In genomic region chr6:14100098-14100497, GRCh38 we compare ENCODE assay signal across 28 cellular contexts. TPM values are rescaled to one million over a fixed set of nuclear protein-coding genes. Genes with fewer than 3 reads are reported as not detected.
DNase-seq lines count a peak whose midpoint lies in the region; ATAC-seq and TF ChIP-seq lines count a peak whose summit lies in the region.
"Had no signal": no experiment of that assay in that cellular context is flagged by ENCODE, and none has a peak within 500 bp of the region (broad histone marks: within the 10 kb centered on the region; RNA-seq: fewer than 3 reads in every experiment).

No MANE protein-coding gene starts in this region.

- no peak overlapping the region for H3K27ac ChIP-seq in BLaER1
- no peak overlapping the region for H3K27ac ChIP-seq in left lung
- no peak overlapping the region for H3K27ac ChIP-seq in endodermal cell (ENCODE audit: low read depth, low read length)
- H3K27ac ChIP-seq: ascending aorta, GM23248, pancreas, tibial nerve had no signal

- intact Hi-C loops in left lung (cut with DNase I), result no loop called here

- peak; percentile 50 for ATAC-seq in left lung
- no peak for ATAC-seq in natural killer cell treated with Interleukin-12 subunit alpha and Interleukin-12 subunit beta and Interleukin-15 and Interleukin-18, amount 100 ng/mL, for 72 hours
- ATAC-seq: activated naive CD4-positive, alpha-beta T cell treated with anti-CD3 and anti-CD28 coated beads, Interleukin-2, amount 50 U/mL, for 72 hours; left ventricle myocardium superior; Panc1; right cardiac atrium; stimulated activated naive CD8-positive, alpha-beta T cell treated with anti-CD3 and anti-CD28 coated beads, Interleukin-15, Interleukin-2, amounts not matched to agents 100 U/mL and 50 U/mL, for 24 hours had no signal

- 92 to 98% methylated on average over 3 of the region's 3 CpGs for WGBS in endodermal cell (ENCODE audit: insufficient coverage in 1 of 2, insufficient read length in 1 of 2), 2 experiments

- H3K9ac ChIP-seq in BLaER1, result no peak overlapping the region
- no peak overlapping the region for H3K9ac ChIP-seq in endodermal cell (ENCODE audit: extremely low read depth, low read length, poor library complexity, severe bottlenecking)
- H3K9ac ChIP-seq: GM23248 had no signal

- peak; percentile 85 for DNase-seq in NCI-H510A treated with DMSO at 0.1 percent for 48 hours (lab: John Stamatoyannopoulos, UW)
- no peak for DNase-seq in left lung
- DNase-seq in endodermal cell, result no peak
- no peak for DNase-seq in immature natural killer cell
- no peak for DNase-seq in activated T-cell treated with anti-CD3 and anti-CD28 coated beads, Interleukin-2, amount 50 U/mL, for 24 hours
- DNase-seq in natural killer cell treated with Interleukin-12 subunit alpha and Interleukin-12 subunit beta and Interleukin-15 and Interleukin-18, amount 100 ng/mL, for 72 hours (ENCODE audit: low spot score), result no peak
- DNase-seq: activated CD4-positive, alpha-beta T cell treated with anti-CD3 and anti-CD28 coated beads, Interleukin-2, amount 50 U/mL, for 4 hours; activated CD4-positive, CD25-positive, alpha-beta regulatory T cell; CD4-positive, alpha-beta memory T cell; central memory CD4-positive, alpha-beta T cell; GDM1; GM23248; HFFc6; hypothalamus; IMR-90; left ventricle myocardium superior; NCI-H1436; pancreas; right cardiac atrium; stimulated activated CD4-positive, alpha-beta T cell treated with anti-CD3 and anti-CD28 coated beads, Interleukin-4, amount 100 ng/mL, for 4 hours; stimulated activated naive CD8-positive, alpha-beta T cell treated with anti-CD3 and anti-CD28 coated beads, Interleukin-15, Interleukin-2, amounts not matched to agents 100 U/mL and 50 U/mL, for 24 hours; T-helper 2 cell had no signal

- no peaks in the 10 kb centered on the region for H3K9me3 ChIP-seq in BLaER1
- H3K9me3 ChIP-seq in left lung, result no peaks in the 10 kb centered on the region
- no peaks in the 10 kb centered on the region for H3K9me3 ChIP-seq in endodermal cell (ENCODE audit: control insufficient read depth, low read length)
- H3K9me3 ChIP-seq: ascending aorta, pancreas, tibial nerve had no signal

- H3K27me3 Mint-ChIP-seq in IgD-negative memory B cell (no peaks in the 10 kb centered on the region), endodermal cell (ENCODE audit: insufficient read depth) (peaks cover 27% of the 10 kb centered on the region), immature natural killer cell (ENCODE audit: low read depth in 3 of 3) (peaks cover 4 to 14% (median 7%) of the 10 kb centered on the region in 3 donors)
- peaks cover 14% of the 10 kb centered on the region for H3K27me3 Mint-ChIP-seq in activated T-cell treated with anti-CD3 and anti-CD28 coated beads, Interleukin-2, amount 50 U/mL, for 24 hours
- H3K27me3 Mint-ChIP-seq in natural killer cell treated with Interleukin-12 subunit alpha and Interleukin-12 subunit beta and Interleukin-15 and Interleukin-18, amount 100 ng/mL, for 72 hours, result peaks cover 5 to 15% of the 10 kb centered on the region in 2 donors

- H3K9me3 Mint-ChIP-seq in IgD-negative memory B cell (no peaks in the 10 kb centered on the region), endodermal cell (no peaks in the 10 kb centered on the region), immature natural killer cell (no peaks in the 10 kb centered on the region)
- no peaks in the 10 kb centered on the region for H3K9me3 Mint-ChIP-seq in activated T-cell treated with anti-CD3 and anti-CD28 coated beads, Interleukin-2, amount 50 U/mL, for 24 hours
- H3K9me3 Mint-ChIP-seq in natural killer cell treated with Interleukin-12 subunit alpha and Interleukin-12 subunit beta and Interleukin-15 and Interleukin-18, amount 100 ng/mL, for 72 hours, result no peaks in the 10 kb centered on the region
- H3K9me3 Mint-ChIP-seq: activated naive CD4-positive, alpha-beta T cell treated with anti-CD3 and anti-CD28 coated beads, Interleukin-2, amount 50 U/mL, for 72 hours; HFFc6 had no signal

- H3K4me1 ChIP-seq in BLaER1, result peaks cover 21% of the 10 kb centered on the region
- H3K4me1 ChIP-seq in left lung, result peaks cover 0 to 5% of the 10 kb centered on the region in 2 donors
- H3K4me1 ChIP-seq in endodermal cell (ENCODE audit: control insufficient read depth, insufficient read depth, low read length), result peaks cover 6% of the 10 kb centered on the region
- H3K4me1 ChIP-seq: ascending aorta, pancreas had no signal

- H4K20me1 ChIP-seq in BLaER1, result no peaks in the 10 kb centered on the region

- peak overlapping the region in 1 of 4 donors; percentile 19 for H3K4me3 Mint-ChIP-seq in IgD-negative memory B cell
- H3K4me3 Mint-ChIP-seq in endodermal cell, result no peak overlapping the region
- H3K4me3 Mint-ChIP-seq in immature natural killer cell, result no peak overlapping the region
- no peak overlapping the region for H3K4me3 Mint-ChIP-seq in activated T-cell treated with anti-CD3 and anti-CD28 coated beads, Interleukin-2, amount 50 U/mL, for 24 hours
- H3K4me3 Mint-ChIP-seq in natural killer cell treated with Interleukin-12 subunit alpha and Interleukin-12 subunit beta and Interleukin-15 and Interleukin-18, amount 100 ng/mL, for 72 hours, result no peak overlapping the region
- H3K4me3 Mint-ChIP-seq: HFFc6 had no signal

- peak overlapping the region; percentile 15; the same call in 1 of the 2 replicates for H3K4me2 ChIP-seq in BLaER1

- H3K27ac Mint-ChIP-seq in IgD-negative memory B cell (peak overlapping the region in 2 of 3 donors; percentile 26 to 89), endodermal cell (no peak overlapping the region), immature natural killer cell (no peak overlapping the region)
- H3K27ac Mint-ChIP-seq in activated T-cell treated with anti-CD3 and anti-CD28 coated beads, Interleukin-2, amount 50 U/mL, for 24 hours, result no peak overlapping the region
- H3K27ac Mint-ChIP-seq in natural killer cell treated with Interleukin-12 subunit alpha and Interleukin-12 subunit beta and Interleukin-15 and Interleukin-18, amount 100 ng/mL, for 72 hours, result peak overlapping the region in 1 of 2 donors; percentile 3
- H3K27ac Mint-ChIP-seq: activated naive CD4-positive, alpha-beta T cell treated with anti-CD3 and anti-CD28 coated beads, Interleukin-2, amount 50 U/mL, for 72 hours; HFFc6 had no signal

- H3K27me3 ChIP-seq in BLaER1 (no peaks in the 10 kb centered on the region), left lung (no peaks in the 10 kb centered on the region), endodermal cell (ENCODE audit: control insufficient read depth, insufficient read depth, low read length, poor library complexity, severe bottlenecking) (no peaks in the 10 kb centered on the region)
- H3K27me3 ChIP-seq: ascending aorta, pancreas, tibial nerve had no signal

- TF ChIP-seq CTCF in left lung (IDR thresholded peaks at IDR 0.05) (no peak), endodermal cell (conservative IDR thresholded peaks at IDR 0.05) (no peak)

- H3K36me3 Mint-ChIP-seq in IgD-negative memory B cell (no peaks in the 10 kb centered on the region), endodermal cell (ENCODE audit: low read depth) (no peaks in the 10 kb centered on the region), immature natural killer cell (no peaks in the 10 kb centered on the region)
- H3K36me3 Mint-ChIP-seq in activated T-cell treated with anti-CD3 and anti-CD28 coated beads, Interleukin-2, amount 50 U/mL, for 24 hours (ENCODE audit: low read depth), result no peaks in the 10 kb centered on the region
- H3K36me3 Mint-ChIP-seq in natural killer cell treated with Interleukin-12 subunit alpha and Interleukin-12 subunit beta and Interleukin-15 and Interleukin-18, amount 100 ng/mL, for 72 hours, result no peaks in the 10 kb centered on the region
- H3K36me3 Mint-ChIP-seq: activated naive CD4-positive, alpha-beta T cell treated with anti-CD3 and anti-CD28 coated beads, Interleukin-2, amount 50 U/mL, for 72 hours; CD4-positive, alpha-beta memory T cell had no signal

- H3K4me1 Mint-ChIP-seq in IgD-negative memory B cell (peaks cover 29 to 31% (median 31%) of the 10 kb centered on the region in 3 donors), endodermal cell (peaks cover 3% of the 10 kb centered on the region), immature natural killer cell (no peaks in the 10 kb centered on the region)
- peaks cover 15% of the 10 kb centered on the region for H3K4me1 Mint-ChIP-seq in activated T-cell treated with anti-CD3 and anti-CD28 coated beads, Interleukin-2, amount 50 U/mL, for 24 hours (ENCODE audit: low read depth)
- H3K4me1 Mint-ChIP-seq in natural killer cell treated with Interleukin-12 subunit alpha and Interleukin-12 subunit beta and Interleukin-15 and Interleukin-18, amount 100 ng/mL, for 72 hours (ENCODE audit: low read depth in 2 of 2), result peaks cover 14 to 21% of the 10 kb centered on the region in 2 donors

- no peak overlapping the region for H3K4me3 ChIP-seq in BLaER1
- H3K4me3 ChIP-seq in left lung, result no peak overlapping the region
- H3K4me3 ChIP-seq in endodermal cell (ENCODE audit: low read length), result no peak overlapping the region
- H3K4me3 ChIP-seq: ascending aorta, GM23248, pancreas, tibial nerve had no signal

- H3K36me3 ChIP-seq in BLaER1 (no peaks in the 10 kb centered on the region), left lung (no peaks in the 10 kb centered on the region), endodermal cell (ENCODE audit: control insufficient read depth, insufficient read depth, low read length) (no peaks in the 10 kb centered on the region)
- H3K36me3 ChIP-seq: ascending aorta, pancreas, tibial nerve had no signal

RNA-seq across cellular contexts. Expression of gene CD83, which starts 17.5 kb away (rescaled TPM):
- polyA plus RNA-seq in IgD-negative memory B cell (43.8 TPM), immature natural killer cell (10 to 100 TPM in 1 of 3 donors, 1 to 10 TPM in 2; 3.3 to 11.8 (median 5.0) TPM)
- total RNA-seq in left lung (10 to 100 TPM; 14.2 to 22.1 TPM), endodermal cell (1 to 10 TPM; 2.8 to 7.0 TPM)
- polyA plus RNA-seq in endodermal cell (2013, experiment 1 of 2), result 7.9 TPM
- 7.2 TPM for polyA plus RNA-seq in endodermal cell (2013, experiment 2 of 2)
- 100 to 1,000 TPM in 1 of 2 donors, 10 to 100 TPM in 1; 31.4 to 124 TPM for total RNA-seq in natural killer cell treated with Interleukin-12 subunit alpha and Interleukin-12 subunit beta and Interleukin-15 and Interleukin-18, amount 100 ng/mL, for 72 hours

Comparison
In these comparisons a context has a peak if more than half of its experiments do, and no peak if none do; other contexts are left out.
1. H3K27ac Mint-ChIP-seq: peak in IgD-negative memory B cell (2 of 3); none in endodermal cell (single experiment), immature natural killer cell (0 of 6) and activated T-cell treated with anti-CD3 and anti-CD28 coated beads, Interleukin-2, amount 50 U/mL, for 24 hours (single experiment).